ENCODE assay signal across 26 cellular contexts in genomic region chr13:113922412-113923118, GRCh38. TPM values are rescaled to one million over a fixed set of nuclear protein-coding genes. Genes with fewer than 3 reads are reported as not detected.
A peak's percentile ranks its signal among the peaks of the same experiment; 100 is the strongest.
DNase-seq lines count a peak whose midpoint lies in the region; ATAC-seq, FAIRE-seq and TF ChIP-seq lines count a peak whose summit lies in the region.
"Had no signal": no experiment of that assay in that cellular context is flagged by ENCODE, and none has a peak within 500 bp of the region (broad histone marks: within the 10 kb centered on the region; RNA-seq: fewer than 3 reads in every experiment).

No MANE protein-coding gene starts in this region.

- intact Hi-C loops in Right ventricle myocardium inferior (cut with DNase I), result no loop called here
- intact Hi-C loops in vagina (cut with DNase I), result loop anchor here (10.0 kb wide), 1 partner anchor 58 kb away; the partner anchor contains the start of gene GAS6

- TF ChIP-seq CTCF in right atrium auricular region (IDR thresholded peaks at IDR 0.05) (no peak), vagina (IDR thresholded peaks at IDR 0.05) (no peak)

- H3K79me1 ChIP-seq in trophoblast cell (ENCODE audit: low read length), result no peaks in the 10 kb centered on the region

- H3K27ac ChIP-seq in right atrium auricular region (no peak overlapping the region), trophoblast cell (ENCODE audit: low read depth, low read length) (no peak overlapping the region), vagina (no peak overlapping the region)
- H3K27ac ChIP-seq: cardiac muscle cell, SJCRH30 had no signal

- no peak overlapping the region for H4K8ac ChIP-seq in trophoblast cell (ENCODE audit: low read depth, low read length)

- H3K4me1 ChIP-seq in right atrium auricular region (peaks cover 0 to 9% of the 10 kb centered on the region in 2 donors), trophoblast cell (ENCODE audit: control insufficient read depth in 1 of 2, insufficient read depth in 2 of 2, low read length in 2 of 2) (peaks cover 5% of the 10 kb centered on the region in 2 experiments), vagina (peaks cover 16% of the 10 kb centered on the region)
- H3K4me1 ChIP-seq: SJCRH30 had no signal

- WGBS in trophoblast cell (ENCODE audit: extremely low coverage, insufficient coverage, insufficient read length), result no CpG with 5 or more reads among the region's 15 CpGs

- no peak for TF ChIP-seq POLR2A in vagina (IDR thresholded peaks at IDR 0.05)

- no peak overlapping the region for H3K9ac ChIP-seq in trophoblast cell (ENCODE audit: low read length)

- DNase-seq in right atrium auricular region (ENCODE audit: low spot score), result peak; percentile 36
- DNase-seq in Right ventricle myocardium inferior (ENCODE audit: missing footprints), result no peak
- peak; percentile 9 for DNase-seq in activated CD8-positive, alpha-beta memory T cell treated with anti-CD3 and anti-CD28 coated beads, Interleukin-2, amount 50 U/mL, for 4 hours
- peak; percentile 72 to 73 for DNase-seq in trophoblast cell
- peak; percentile 61 to 79 for DNase-seq in vagina (ENCODE audit: extremely low spot score in 2 of 2)
- no peak for DNase-seq in RCC 7860 (ENCODE audit: low spot score)
- DNase-seq: activated CD4-positive, CD25-positive, alpha-beta regulatory T cell treated with anti-CD3 and anti-CD28 coated beads, Interleukin-2, amount 50 U/mL, for 72 hours; activated CD8-positive, alpha-beta T cell treated with anti-CD3 and anti-CD28 coated beads for 36 hours; activated naive CD4-positive, alpha-beta T cell treated with anti-CD3 and anti-CD28 coated beads for 36 hours; activated T-cell treated with anti-CD3 and anti-CD28 coated beads, Interleukin-2, amount 50 U/mL, for 4 hours; anterior cingulate cortex; C1 segment of cervical spinal cord; left ventricle myocardium superior; midbrain; NCI-H1092 treated with DMSO at 0.1 percent for 48 hours; NCI-H2081; OCI-M1; SJCRH30; T-helper 1 cell had no signal

- H2BK5ac ChIP-seq in trophoblast cell (ENCODE audit: low read depth, low read length, poor library complexity), result no peak overlapping the region

- no peak overlapping the region for H2AFZ ChIP-seq in trophoblast cell (ENCODE audit: insufficient read depth, low read length, poor library complexity)

- H4K12ac ChIP-seq in trophoblast cell (ENCODE audit: low read depth, low read length), result no peak overlapping the region

- H2BK120ac ChIP-seq in trophoblast cell (ENCODE audit: insufficient read depth, low read length, poor library complexity), result no peak overlapping the region

- no peak overlapping the region for H3K4ac ChIP-seq in trophoblast cell (ENCODE audit: low read depth, low read length)

- H4K91ac ChIP-seq in trophoblast cell (ENCODE audit: low read depth, low read length), result no peak overlapping the region

- no peak for FAIRE-seq in RCC 7860 (lab: Jason Lieb, UNC)
- FAIRE-seq: endometrium, GM12891 had no signal

- H3K4me3 ChIP-seq in right atrium auricular region (no peak overlapping the region), trophoblast cell (ENCODE audit: low read depth, low read length) (no peak overlapping the region), vagina (no peak overlapping the region)
- H3K4me3 ChIP-seq: cardiac muscle cell, SJCRH30 had no signal

- no peak overlapping the region for H3K14ac ChIP-seq in trophoblast cell (ENCODE audit: low read length)

- no peak overlapping the region for H3K23ac ChIP-seq in trophoblast cell (ENCODE audit: low read length)

- H3K18ac ChIP-seq in trophoblast cell (ENCODE audit: low read length), result no peak overlapping the region

- H2BK12ac ChIP-seq in trophoblast cell (ENCODE audit: low read length), result no peak overlapping the region

- H3K9me3 ChIP-seq in right atrium auricular region (peaks cover 0 to 11% of the 10 kb centered on the region in 2 donors), trophoblast cell (ENCODE audit: insufficient read depth, low read depth, low read length) (peaks cover 7% of the 10 kb centered on the region), vagina (no peaks in the 10 kb centered on the region)

- H3K79me2 ChIP-seq in trophoblast cell (ENCODE audit: control insufficient read depth, insufficient read depth, low read length, poor library complexity), result no peaks in the 10 kb centered on the region

- H3K36me3 ChIP-seq in right atrium auricular region (no peaks in the 10 kb centered on the region), trophoblast cell (ENCODE audit: control insufficient read depth in 1 of 2, insufficient read depth in 2 of 2, low read length in 2 of 2) (no peaks in the 10 kb centered on the region), vagina (no peaks in the 10 kb centered on the region)
- H3K36me3 ChIP-seq: cardiac muscle cell, SJCRH30 had no signal

- ATAC-seq in Right ventricle myocardium inferior (no peak), GM21529 (IDR thresholded peaks at IDR 0.05; ENCODE audit: unreplicated experiment) (no peak), HG03378 (IDR thresholded peaks at IDR 0.05; ENCODE audit: unreplicated experiment) (no peak)
- ATAC-seq: activated CD8-positive, alpha-beta T cell treated with anti-CD3 and anti-CD28 coated beads for 36 hours; activated T-cell treated with anti-CD3 and anti-CD28 coated beads, Interleukin-2, amount 50 U/mL, for 4 hours; left ventricle myocardium superior; naive thymus-derived CD8-positive, alpha-beta T cell had no signal

- no peak overlapping the region for H2AK5ac ChIP-seq in trophoblast cell (ENCODE audit: low read length)

- no peaks in the 10 kb centered on the region for H3K27me3 ChIP-seq in right atrium auricular region
- H3K27me3 ChIP-seq in trophoblast cell (ENCODE audit: insufficient read depth, low read length), result no peaks in the 10 kb centered on the region
- no peaks in the 10 kb centered on the region for H3K27me3 ChIP-seq in vagina
- H3K27me3 ChIP-seq: cardiac muscle cell, SJCRH30 had no signal

- no peak overlapping the region for H3K4me2 ChIP-seq in trophoblast cell (ENCODE audit: low read length)

RNA-seq across cellular contexts. Expression of gene C13orf46, which starts 51.3 kb away (rescaled TPM):
- total RNA-seq in right atrium auricular region, result 1 to 10 TPM in 1 of 2 donors, under 1 TPM in 1; 0.59 to 2.7 TPM
- total RNA-seq in Right ventricle myocardium inferior, result 0.32 TPM
- polyA plus RNA-seq in trophoblast cell (2013), result 0.12 and 0.15 TPM in 2 replicates
- not detected for total RNA-seq in vagina
- total RNA-seq: cardiac muscle cell, NCI-H460 had no signal

RNA-seq across cellular contexts. Expression of gene GAS6, which starts 58.7 kb away (rescaled TPM):
- total RNA-seq in right atrium auricular region, result 100 to 1,000 TPM; 206 to 254 TPM
- 189 TPM for total RNA-seq in Right ventricle myocardium inferior
- 15.7 and 17.6 TPM in 2 replicates for polyA plus RNA-seq in trophoblast cell (2013)
- 215 TPM for total RNA-seq in vagina

Comparison
In these comparisons a context has a peak if more than half of its experiments do, and no peak if none do; other contexts are left out.
1. DNase-seq: peak in right atrium auricular region (single experiment), activated CD8-positive, alpha-beta memory T cell treated with anti-CD3 and anti-CD28 coated beads, Interleukin-2, amount 50 U/mL, for 4 hours (single experiment), trophoblast cell (2 of 2) and vagina (2 of 2); none in Right ventricle myocardium inferior (single experiment) and RCC 7860 (single experiment).